In genomic region chr7:55381696-55382095, GRCh38 we compare ENCODE assay signal across 19 cellular contexts. TPM values are rescaled to one million over a fixed set of nuclear protein-coding genes. Genes with fewer than 3 reads are reported as not detected.
DNase-seq lines count a peak whose midpoint lies in the region; ATAC-seq and TF ChIP-seq lines count a peak whose summit lies in the region.
"Had no signal": no experiment of that assay in that cellular context is flagged by ENCODE, and none has a peak within 500 bp of the region (broad histone marks: within the 10 kb centered on the region; RNA-seq: fewer than 3 reads in every experiment).

No MANE protein-coding gene starts in this region.

- H3K36me3 ChIP-seq in ES-I3 (ENCODE audit: insufficient read depth, low read length) (no peaks in the 10 kb centered on the region), endodermal cell (ENCODE audit: control insufficient read depth, insufficient read depth, low read length) (no peaks in the 10 kb centered on the region), PC-9 (ENCODE audit: low read depth) (no peaks in the 10 kb centered on the region)
- no peaks in the 10 kb centered on the region for H3K36me3 ChIP-seq in CD8-positive, alpha-beta T cell (ENCODE audit: insufficient read depth, low read length)
- H3K36me3 ChIP-seq: MG63 had no signal

- DNase-seq in substantia nigra (lab: John Stamatoyannopoulos, UW) = peak in 4 of 49 donors; percentile 5 to 42 (median 23)
- no peak for DNase-seq in endodermal cell
- no peak for DNase-seq in CD8-positive, alpha-beta T cell
- no peak for DNase-seq in PC-9
- no peak for DNase-seq in hepatic stellate cell (ENCODE audit: low spot score)
- DNase-seq: 8988T, ACHN, DMS53, GOT3, IMR-90, KG1, MG63, NCI-H2029, NCI-H446, NCI-H524 treated with DMSO at 0.1 percent for 48 hours had no signal

- H3K27me3 Mint-ChIP-seq in endodermal cell (ENCODE audit: insufficient read depth) = no peaks in the 10 kb centered on the region
- H3K27me3 Mint-ChIP-seq in CD8-positive, alpha-beta T cell (ENCODE audit: low read depth) = no peaks in the 10 kb centered on the region

- intact Hi-C loops in CD8-positive, alpha-beta T cell (cut with DNase I, micrococcal nuclease) = no loop called here
- intact Hi-C loops in PC-9 (cut with micrococcal nuclease; ENCODE audit: unreplicated experiment) = no loop called here

- peaks cover 58% of the 10 kb centered on the region for H3K9me3 Mint-ChIP-seq in endodermal cell
- peaks cover 11% of the 10 kb centered on the region for H3K9me3 Mint-ChIP-seq in CD8-positive, alpha-beta T cell

- H3K27ac ChIP-seq in angular gyrus (ENCODE audit: low read depth, low read length) (peak overlapping the region; percentile 58), layer of hippocampus (ENCODE audit: low read depth, low read length) (peak overlapping the region; percentile 13), substantia nigra (ENCODE audit: low read depth, low read length, poor library complexity, severe bottlenecking) (peak overlapping the region; percentile 67), endodermal cell (ENCODE audit: low read depth, low read length) (no peak overlapping the region), PC-9 (no peak overlapping the region)
- no peak overlapping the region for H3K27ac ChIP-seq in CD8-positive, alpha-beta T cell (ENCODE audit: low read depth, low read length)

- H4K20me1 ChIP-seq in PC-9 (ENCODE audit: insufficient read depth) = no peaks in the 10 kb centered on the region

- H3K9me3 ChIP-seq in ES-I3 (ENCODE audit: control insufficient read depth, insufficient read depth, low read length) (peaks cover 9% of the 10 kb centered on the region), endodermal cell (ENCODE audit: control insufficient read depth, low read length) (peaks cover 35% of the 10 kb centered on the region), PC-9 (ENCODE audit: insufficient read depth, low read depth) (peaks cover 12% of the 10 kb centered on the region)
- no peaks in the 10 kb centered on the region for H3K9me3 ChIP-seq in CD8-positive, alpha-beta T cell (ENCODE audit: low read length)

- no peaks in the 10 kb centered on the region for H3K4me1 Mint-ChIP-seq in endodermal cell
- peaks cover 1% of the 10 kb centered on the region for H3K4me1 Mint-ChIP-seq in CD8-positive, alpha-beta T cell (ENCODE audit: low read depth)

- H3K9me2 ChIP-seq in PC-9 (ENCODE audit: insufficient read depth) = no peaks in the 10 kb centered on the region

- no peak for ATAC-seq in CD8-positive, alpha-beta T cell
- ATAC-seq: HCT116 had no signal

- no peak overlapping the region for H2AFZ ChIP-seq in PC-9

- no peaks in the 10 kb centered on the region for H3K79me2 ChIP-seq in PC-9 (ENCODE audit: low read depth)

- POLR2A ChIA-PET in CD8-positive, alpha-beta T cell (lab: Charles Lee) = no interaction called here
- POLR2A ChIA-PET in PC-9 (lab: Charles Lee; ENCODE audit: unreplicated experiment) = no interaction called here

- H3K4me3 ChIP-seq in endodermal cell (ENCODE audit: low read length) (no peak overlapping the region), PC-9 (no peak overlapping the region)
- no peak overlapping the region for H3K4me3 ChIP-seq in CD8-positive, alpha-beta T cell (ENCODE audit: low read depth, low read length)
- H3K4me3 ChIP-seq: MG63 had no signal

- H3K27me3 ChIP-seq in layer of hippocampus (ENCODE audit: control insufficient read depth, insufficient read depth, low read length) (no peaks in the 10 kb centered on the region), endodermal cell (ENCODE audit: control insufficient read depth, insufficient read depth, low read length, poor library complexity, severe bottlenecking) (no peaks in the 10 kb centered on the region), PC-9 (ENCODE audit: insufficient read depth, low read depth) (no peaks in the 10 kb centered on the region)
- H3K27me3 ChIP-seq in CD8-positive, alpha-beta T cell (ENCODE audit: insufficient read depth, low read length) = no peaks in the 10 kb centered on the region
- H3K27me3 ChIP-seq: MG63 had no signal

- no peaks in the 10 kb centered on the region for H3F3A ChIP-seq in PC-9 (ENCODE audit: insufficient read depth, low read depth)

- TF ChIP-seq CTCF in endodermal cell (conservative IDR thresholded peaks at IDR 0.05) = no peak
- no peak for TF ChIP-seq CTCF in CD8-positive, alpha-beta T cell (IDR thresholded peaks at IDR 0.05)
- TF ChIP-seq CTCF in PC-9 (conservative IDR thresholded peaks at IDR 0.05) = no peak

- 74 to 94% methylated on average over 2 to 5 of the region's 5 CpGs for WGBS in endodermal cell (ENCODE audit: insufficient coverage in 1 of 2, insufficient read length in 1 of 2), 2 experiments

- no peaks in the 10 kb centered on the region; the same call in 1 of the 2 replicates for H3K4me1 ChIP-seq in ES-I3 (ENCODE audit: insufficient read depth, low read length)
- H3K4me1 ChIP-seq in endodermal cell (ENCODE audit: control insufficient read depth, insufficient read depth, low read length) = no peaks in the 10 kb centered on the region
- H3K4me1 ChIP-seq in CD8-positive, alpha-beta T cell (ENCODE audit: insufficient read depth, low read length) = no peaks in the 10 kb centered on the region
- no peaks in the 10 kb centered on the region for H3K4me1 ChIP-seq in PC-9 (replicated peaks; ENCODE audit: insufficient read depth)

- H3K36me3 Mint-ChIP-seq in endodermal cell (ENCODE audit: low read depth) = peaks cover 47% of the 10 kb centered on the region
- H3K36me3 Mint-ChIP-seq in CD8-positive, alpha-beta T cell = peaks cover 18% of the 10 kb centered on the region

- CTCF ChIA-PET in CD8-positive, alpha-beta T cell (lab: Charles Lee) = interaction anchor here (0.6 kb wide), 1 partner anchor 217 kb away, joined by 3 read pairs; no protein-coding TSS in a partner anchor
- CTCF ChIA-PET in PC-9 (lab: Charles Lee) = interaction anchor here (0.6 kb wide), 1 partner anchor 187 kb away, joined by 3 read pairs; no protein-coding TSS in a partner anchor

- no TSS peak for BruUV-seq in PC-9 (replicated peaks; lab: Mats Ljungman, UMichigan)

- H3K4me2 ChIP-seq in PC-9 = no peak overlapping the region

- H3K9ac ChIP-seq in ES-I3 (ENCODE audit: low read depth, low read length) (peak overlapping the region; percentile 15; the same call in 1 of the 2 replicates), endodermal cell (ENCODE audit: extremely low read depth, low read length, poor library complexity, severe bottlenecking) (no peak overlapping the region)

- no peak overlapping the region for H3K4me3 Mint-ChIP-seq in endodermal cell
- H3K4me3 Mint-ChIP-seq in CD8-positive, alpha-beta T cell = no peak overlapping the region

- no peak overlapping the region for H3K27ac Mint-ChIP-seq in endodermal cell
- H3K27ac Mint-ChIP-seq in CD8-positive, alpha-beta T cell = no peak overlapping the region

RNA-seq across cellular contexts. Expression of gene LANCL2, which starts 16.6 kb away (rescaled TPM):
- 10 to 100 TPM in 1 of 2 donors, 1 to 10 TPM in 1; 9.4 to 17.7 TPM for total RNA-seq in endodermal cell
- 11.6 TPM for polyA plus RNA-seq in endodermal cell (2013, experiment 1 of 2)
- 11.2 TPM for polyA plus RNA-seq in endodermal cell (2013, experiment 2 of 2)
- 10 to 100 TPM; 10.3 to 10.5 TPM for total RNA-seq in CD8-positive, alpha-beta T cell
- 21.8 and 21.9 TPM in 2 replicates for total RNA-seq in PC-9 (2021)

Comparison
In these comparisons a context has a peak if more than half of its experiments do, and no peak if none do; other contexts are left out.
1. H3K27ac ChIP-seq: peak in angular gyrus (single experiment), layer of hippocampus (single experiment) and substantia nigra (single experiment); none in endodermal cell (single experiment), CD8-positive, alpha-beta T cell (single experiment) and PC-9 (single experiment).